ENCODE assay signal across 23 cellular contexts in the genomic region with DNA sequence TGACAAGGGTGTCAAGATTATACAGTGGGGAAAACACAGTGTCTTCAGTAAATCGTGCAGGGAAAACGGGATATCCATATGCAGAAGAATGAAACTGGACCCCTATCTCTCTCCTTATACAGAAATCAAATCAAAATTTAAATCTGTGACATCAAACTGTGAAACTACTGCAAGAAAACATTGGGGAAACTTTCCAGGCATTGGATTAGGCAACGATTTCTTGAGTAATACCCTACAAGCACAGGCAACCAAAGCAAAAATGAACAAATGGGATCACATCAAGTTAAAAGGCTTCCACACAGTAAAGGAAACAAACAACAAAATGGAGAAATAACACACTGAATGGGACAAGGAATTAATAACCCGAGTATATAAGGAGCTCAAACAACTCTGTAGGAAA.
"Had no signal": no experiment of that assay in that cellular context is flagged by ENCODE, and none has a peak within 500 bp of the region (broad histone marks: within the 10 kb centered on the region; RNA-seq: fewer than 3 reads in every experiment).

No MANE protein-coding gene starts in this region.

- H3K4me2 ChIP-seq: PC-9 had no signal

- H3K27me3 ChIP-seq: brain microvascular endothelial cell had no signal

- H3K4me3 Mint-ChIP-seq: activated CD4-positive, alpha-beta memory T cell treated with anti-CD3 and anti-CD28 coated beads for 36 hours; activated CD4-positive, alpha-beta T cell treated with anti-CD3 and anti-CD28 coated beads, Interleukin-2, amount 10 ng/mL, durations not matched to agents 7 days and 5 days; activated T-cell treated with anti-CD3 and anti-CD28 coated beads, Interleukin-2, amount 50 U/mL, for 4 hours; IgD-negative memory B cell; T-helper 17 cell had no signal

- H3K36me3 ChIP-seq: brain microvascular endothelial cell had no signal

- H3K27ac ChIP-seq: brain microvascular endothelial cell, PC-9, VCaP had no signal

- H3K27me3 Mint-ChIP-seq: activated CD4-positive, alpha-beta memory T cell treated with anti-CD3 and anti-CD28 coated beads for 36 hours; activated CD4-positive, alpha-beta T cell treated with anti-CD3 and anti-CD28 coated beads, Interleukin-2, amount 10 ng/mL, durations not matched to agents 7 days and 5 days; IgD-negative memory B cell; T-helper 17 cell had no signal

- ATAC-seq: activated naive CD4-positive, alpha-beta T cell treated with anti-CD3 and anti-CD28 coated beads, Interleukin-2, amount 50 U/mL, for 72 hours; activated T-cell treated with anti-CD3 and anti-CD28 coated beads, Interleukin-2, amount 50 U/mL, for 4 hours; T-helper 17 cell had no signal

- DNase-seq: activated CD4-positive, alpha-beta memory T cell treated with anti-CD3 and anti-CD28 coated beads for 36 hours; activated CD4-positive, alpha-beta T cell treated with anti-CD3 and anti-CD28 coated beads, Interleukin-2, amount 10 ng/mL, durations not matched to agents 7 days and 5 days; activated CD4-positive, CD25-positive, alpha-beta regulatory T cell; activated CD8-positive, alpha-beta memory T cell treated with anti-CD3 and anti-CD28 coated beads for 24 hours; activated effector memory CD4-positive, alpha-beta T cell treated with anti-CD3 and anti-CD28 coated beads, Interleukin-2, amount 50 U/mL, for 16 hours; activated naive CD4-positive, alpha-beta T cell treated with Interleukin-2 at 50 U/mL for 16 hours; activated T-cell treated with anti-CD3 and anti-CD28 coated beads, Interleukin-2, amount 50 U/mL, for 4 hours; brain microvascular endothelial cell; cerebellar nuclear complex; KG1; NCI-H1092; NCI-H1436; NCI-H187; NCI-H2081; NCI-H510A treated with DMSO at 0.1 percent for 48 hours; NCI-H69; PC-9; SIG-M5; T-helper 17 cell; T-helper 9 cell had no signal

- H3K4me3 ChIP-seq: PC-9 had no signal

- H2AFZ ChIP-seq: PC-9 had no signal

- H3K27ac Mint-ChIP-seq: activated CD4-positive, alpha-beta memory T cell treated with anti-CD3 and anti-CD28 coated beads for 36 hours; activated CD4-positive, alpha-beta T cell treated with anti-CD3 and anti-CD28 coated beads, Interleukin-2, amount 10 ng/mL, durations not matched to agents 7 days and 5 days; activated naive CD4-positive, alpha-beta T cell treated with anti-CD3 and anti-CD28 coated beads, Interleukin-2, amount 50 U/mL, for 72 hours; IgD-negative memory B cell; T-helper 17 cell had no signal
